Comparison of ENCODE assay signal across 25 cellular contexts in the genomic region with DNA sequence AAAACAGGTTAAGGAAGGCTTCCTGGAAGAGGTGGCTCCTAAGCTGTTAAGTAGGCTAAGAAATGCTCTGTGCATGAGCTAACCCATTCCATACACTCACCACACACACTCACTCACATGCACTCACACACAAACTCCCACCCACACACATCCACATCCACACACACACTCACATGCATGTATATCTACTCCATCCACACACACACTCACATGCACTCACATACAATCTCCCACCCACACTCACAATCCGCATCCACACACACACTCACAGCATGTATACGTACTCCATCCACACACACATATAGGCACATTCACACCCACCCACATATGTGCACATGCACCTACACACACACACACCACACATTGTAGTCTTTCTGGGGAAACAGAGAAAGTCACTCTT.
"Had no signal": no experiment of that assay in that cellular context is flagged by ENCODE, and none has a peak within 500 bp of the region (broad histone marks: within the 10 kb centered on the region; RNA-seq: fewer than 3 reads in every experiment).

No MANE protein-coding gene starts in this region.

- H3K36me3 ChIP-seq: ascending aorta, MG63 had no signal

- ATAC-seq: activated naive CD8-positive, alpha-beta T cell treated with anti-CD3 and anti-CD28 coated beads, Interleukin-2, amount 50 U/mL, for 24 hours; body of pancreas; Panc1; Right ventricle myocardium inferior had no signal

- H3K9me3 ChIP-seq: ascending aorta, body of pancreas, MG63, SK-N-SH had no signal

- H3K9me3 Mint-ChIP-seq: activated naive CD8-positive, alpha-beta T cell treated with anti-CD3 and anti-CD28 coated beads, Interleukin-2, amount 50 U/mL, for 24 hours; central memory CD8-positive, alpha-beta T cell had no signal

- H3K4me1 ChIP-seq: ascending aorta, body of pancreas had no signal

- DNase-seq: activated CD4-positive, CD25-positive, alpha-beta regulatory T cell; activated naive CD4-positive, alpha-beta T cell treated with anti-CD3 and anti-CD28 coated beads, Interleukin-2, amount 50 U/mL, for 16 hours; activated naive CD8-positive, alpha-beta T cell treated with anti-CD3 and anti-CD28 coated beads, Interleukin-2, amount 50 U/mL, for 24 hours; activated T-cell treated with anti-CD3 and anti-CD28 coated beads for 4 hours; activated T-cell treated with anti-CD3 and anti-CD28 coated beads, Interleukin-2, amount 50 U/mL, for 48 hours; amniotic stem cell; body of pancreas; MG63; MV-4-11; NCI-H1092 treated with DMSO at 0.1 percent for 48 hours; NCI-H1417 treated with DMSO at 0.1 percent for 48 hours; NCI-H1694 treated with DMSO at 0.1 percent for 48 hours; NCI-H2029 treated with DMSO at 0.1 percent for 48 hours; NCI-H345; NCI-H510A treated with DMSO at 0.1 percent for 48 hours; NCI-H69; NK-92 treated with Interleukin-12 subunit alpha and Interleukin-12 subunit beta, amount 100 ng/mL, for 24 hours; OCI-M1; RPMI8226; SK-N-SH; T-helper 1 cell had no signal

- H3K27ac Mint-ChIP-seq: activated naive CD8-positive, alpha-beta T cell treated with anti-CD3 and anti-CD28 coated beads, Interleukin-2, amount 50 U/mL, for 24 hours had no signal

- H3K4me3 ChIP-seq: ascending aorta, body of pancreas, MG63 had no signal

- H3K4me3 Mint-ChIP-seq: activated naive CD8-positive, alpha-beta T cell treated with anti-CD3 and anti-CD28 coated beads, Interleukin-2, amount 50 U/mL, for 24 hours; central memory CD8-positive, alpha-beta T cell had no signal

- H3K27me3 ChIP-seq: ascending aorta, body of pancreas, MG63 had no signal

- H3K4me1 Mint-ChIP-seq: central memory CD8-positive, alpha-beta T cell had no signal
